ENCODE assay signal across 18 cellular contexts in the genomic region with DNA sequence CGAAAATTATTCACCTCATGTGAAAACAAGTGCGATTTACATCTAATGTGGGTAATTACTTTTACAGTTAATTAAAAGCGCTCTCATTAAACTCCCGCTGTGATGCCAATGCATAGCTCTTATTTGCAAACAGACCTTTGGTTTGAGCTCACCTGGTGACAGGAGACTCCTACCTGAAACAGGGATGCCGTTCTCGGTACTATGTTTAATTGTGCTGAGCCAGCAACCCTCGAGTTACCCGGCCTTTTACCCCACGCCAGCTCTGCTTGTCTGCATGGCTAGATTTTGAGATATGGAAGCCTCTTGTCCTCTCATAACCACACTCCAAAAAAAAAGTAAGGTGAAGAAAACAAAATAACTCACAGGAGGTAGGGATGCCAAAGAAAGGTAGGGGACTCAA.
DNase-seq lines count a peak whose midpoint lies in the region; ATAC-seq and TF ChIP-seq lines count a peak whose summit lies in the region.
"Had no signal": no experiment of that assay in that cellular context is flagged by ENCODE, and none has a peak within 500 bp of the region (broad histone marks: within the 10 kb centered on the region; RNA-seq: fewer than 3 reads in every experiment).

No MANE protein-coding gene starts in this region.

- H3K9ac ChIP-seq in IMR-90 (ENCODE audit: low read depth, low read length) (no peak overlapping the region), mesenchymal stem cell (ENCODE audit: low read length) (no peak overlapping the region)
- H3K9ac ChIP-seq: BLaER1 treated with 17β-estradiol and CSF1 and Interleukin-3, amounts not matched to agents 10 nM and 100 nM had no signal

- intact Hi-C loops in IMR-90 (cut with micrococcal nuclease): loop anchor here (2.0 to 10.0 kb wide), 2 partner anchors 1405 to 1547 kb away; a partner anchor contains a TSS

- H3K9me3 Mint-ChIP-seq in GM23338: no peaks in the 10 kb centered on the region
- H3K9me3 Mint-ChIP-seq: CD4-positive, alpha-beta memory T cell; T-cell had no signal

- no peak for TF ChIP-seq POLR2A in IMR-90 (IDR thresholded peaks at IDR 0.05; ENCODE audit: low read depth, low read length)

- no peak overlapping the region for H3K23ac ChIP-seq in IMR-90 (ENCODE audit: low read depth, low read length)
- no peak overlapping the region for H3K23ac ChIP-seq in mesenchymal stem cell (ENCODE audit: low read length in 2 of 2)

- H3K27ac ChIP-seq in GM23338 (ENCODE audit: low read depth) (no peak overlapping the region), IMR-90 (ENCODE audit: insufficient read depth, low read length) (no peak overlapping the region), hepatocyte (no peak overlapping the region), mesenchymal stem cell (ENCODE audit: low read length, poor library complexity, severe bottlenecking) (no peak overlapping the region)
- H3K27ac ChIP-seq: BLaER1 treated with 17β-estradiol and CSF1 and Interleukin-3, amounts not matched to agents 10 nM and 100 nM; SJCRH30 had no signal

- H2BK5ac ChIP-seq in IMR-90 (ENCODE audit: low read depth, low read length, poor library complexity, severe bottlenecking) (no peak overlapping the region), mesenchymal stem cell (ENCODE audit: low read depth, low read length, poor library complexity, severe bottlenecking) (no peak overlapping the region)

- DNase-seq in GM23338 (ENCODE audit: low spot score) (peak; percentile 12), IMR-90 (no peak), hepatocyte (ENCODE audit: low spot score) (peak; percentile 7), mesenchymal stem cell (no peak), glomerular visceral epithelial cell (ENCODE audit: extremely low spot score) (no peak), Ammon's horn (ENCODE audit: low spot score) (no peak), NCI-H128 (lab: John Stamatoyannopoulos, UW; ENCODE audit: unreplicated experiment) (no peak)
- no peak for DNase-seq in activated CD4-positive, alpha-beta T cell treated with anti-CD3 and anti-CD28 coated beads, Interleukin-2, amount 50 U/mL, for 4 hours
- DNase-seq: Caco-2, DMS 273 treated with DMSO at 0.1 percent for 48 hours, DND-41, NCI-H187, NCI-H526 treated with DMSO at 0.1 percent for 48 hours, SJCRH30, T-cell had no signal

- H3K79me1 ChIP-seq in IMR-90 (ENCODE audit: low read depth in 1 of 2, low read length in 2 of 2): no peaks in the 10 kb centered on the region
- no peaks in the 10 kb centered on the region for H3K79me1 ChIP-seq in mesenchymal stem cell (replicated peaks; ENCODE audit: low read length, poor library complexity, severe bottlenecking)

- H4K5ac ChIP-seq in IMR-90 (ENCODE audit: low read depth, low read length): no peak overlapping the region

- no peaks in the 10 kb centered on the region for H4K20me1 ChIP-seq in GM23338 (replicated peaks; ENCODE audit: insufficient read depth)
- H4K20me1 ChIP-seq in IMR-90 (ENCODE audit: insufficient read depth, low read length): no peaks in the 10 kb centered on the region
- H4K20me1 ChIP-seq in hepatocyte (ENCODE audit: insufficient read depth, poor library complexity, severe bottlenecking): no peaks in the 10 kb centered on the region
- H4K20me1 ChIP-seq: BLaER1 treated with 17β-estradiol and CSF1 and Interleukin-3, amounts not matched to agents 10 nM and 100 nM had no signal

- H2BK15ac ChIP-seq in IMR-90 (ENCODE audit: low read depth, low read length): no peak overlapping the region
- no peak overlapping the region for H2BK15ac ChIP-seq in mesenchymal stem cell (ENCODE audit: low read depth, poor library complexity, severe bottlenecking)

- CTCF ChIA-PET in IMR-90 (lab: Yijun Ruan, JAX): no interaction called here

- H3K79me2 ChIP-seq in GM23338 (replicated peaks; ENCODE audit: insufficient read depth) (no peaks in the 10 kb centered on the region), hepatocyte (no peaks in the 10 kb centered on the region)

- H2BK12ac ChIP-seq in mesenchymal stem cell (ENCODE audit: low read length in 2 of 2): no peak overlapping the region

- H3K9me3 ChIP-seq in IMR-90 (ENCODE audit: control insufficient read depth, insufficient read depth, low read length): no peaks in the 10 kb centered on the region
- H3K9me3 ChIP-seq in hepatocyte (ENCODE audit: low read depth): no peaks in the 10 kb centered on the region
- H3K9me3 ChIP-seq in mesenchymal stem cell (ENCODE audit: control insufficient read depth, low read length): no peaks in the 10 kb centered on the region
- H3K9me3 ChIP-seq: BLaER1 treated with 17β-estradiol and CSF1 and Interleukin-3, amounts not matched to agents 10 nM and 100 nM; Caco-2; SJCRH30 had no signal

- BruUV-seq in IMR-90 (replicated peaks; lab: Mats Ljungman, UMichigan): no TSS peak

- H3K36me3 Mint-ChIP-seq in GM23338 (ENCODE audit: low read depth): no peaks in the 10 kb centered on the region
- H3K36me3 Mint-ChIP-seq: CD4-positive, alpha-beta memory T cell; T-cell had no signal

- H3K4me1 ChIP-seq in GM23338 (ENCODE audit: insufficient read depth) (peaks cover 9% of the 10 kb centered on the region), IMR-90 (ENCODE audit: control insufficient read depth, insufficient read depth, low read length) (no peaks in the 10 kb centered on the region), hepatocyte (ENCODE audit: insufficient read depth) (no peaks in the 10 kb centered on the region), mesenchymal stem cell (ENCODE audit: control insufficient read depth, insufficient read depth, low read depth, low read length) (no peaks in the 10 kb centered on the region)
- H3K4me1 ChIP-seq: BLaER1 treated with 17β-estradiol and CSF1 and Interleukin-3, amounts not matched to agents 10 nM and 100 nM; Caco-2; SJCRH30 had no signal

- dilution Hi-C loops in IMR-90 (cut with HindIII; ENCODE audit: low sequenced_read_pairs, unreplicated experiment): no loop called here

- H3K27ac Mint-ChIP-seq in GM23338: no peak overlapping the region
- H3K27ac Mint-ChIP-seq: CD4-positive, alpha-beta memory T cell; T-cell had no signal

- no peaks in the 10 kb centered on the region for H3K36me3 ChIP-seq in GM23338 (ENCODE audit: insufficient read depth)
- H3K36me3 ChIP-seq in IMR-90 (ENCODE audit: control insufficient read depth, insufficient read depth, low read length): no peaks in the 10 kb centered on the region
- H3K36me3 ChIP-seq in hepatocyte (replicated peaks; ENCODE audit: insufficient read depth, low read depth): no peaks in the 10 kb centered on the region
- H3K36me3 ChIP-seq in mesenchymal stem cell (ENCODE audit: control insufficient read depth in 1 of 2, insufficient read depth in 2 of 2, low read depth in 1 of 2, low read length in 2 of 2): no peaks in the 10 kb centered on the region
- H3K36me3 ChIP-seq: BLaER1 treated with 17β-estradiol and CSF1 and Interleukin-3, amounts not matched to agents 10 nM and 100 nM; SJCRH30 had no signal

- TF ChIP-seq RAD21 in IMR-90 (IDR thresholded peaks at IDR 0.05; ENCODE audit: low read length): no peak

- H3K14ac ChIP-seq in IMR-90 (replicated peaks; ENCODE audit: low read depth, low read length) (no peak overlapping the region), mesenchymal stem cell (ENCODE audit: low read length in 2 of 2) (no peak overlapping the region)

- TF ChIP-seq CTCF in GM23338 (conservative IDR thresholded peaks at IDR 0.05; ENCODE audit: low read depth in 2 of 2) (no peak), IMR-90 (conservative IDR thresholded peaks at IDR 0.05; ENCODE audit: low read depth, low read length) (no peak), hepatocyte (IDR thresholded peaks at IDR 0.05; ENCODE audit: poor library complexity) (no peak)

- H3K27me3 Mint-ChIP-seq in GM23338 (ENCODE audit: insufficient read depth, low read depth, poor library complexity): peaks cover 3% of the 10 kb centered on the region

- peak overlapping the region; percentile 64 for H3K4me3 Mint-ChIP-seq in GM23338
- H3K4me3 Mint-ChIP-seq: T-cell had no signal

- in situ Hi-C loops in IMR-90 (cut with MboI; ENCODE audit: low sequenced_read_pairs): loop anchor here (10.0 kb wide), 1 partner anchor 1407 kb away; no protein-coding TSS in a partner anchor

- no peak overlapping the region for H3K18ac ChIP-seq in IMR-90 (ENCODE audit: low read depth, low read length)
- no peak overlapping the region for H3K18ac ChIP-seq in mesenchymal stem cell (ENCODE audit: low read depth in 1 of 2, low read length in 2 of 2)

- no peak overlapping the region for H2BK20ac ChIP-seq in IMR-90 (ENCODE audit: low read depth, low read length)

- H2AFZ ChIP-seq in GM23338: no peak overlapping the region
- H2AFZ ChIP-seq in IMR-90 (replicated peaks; ENCODE audit: low read length, poor library complexity): no peak overlapping the region
- no peak overlapping the region for H2AFZ ChIP-seq in hepatocyte
- H2AFZ ChIP-seq in mesenchymal stem cell (ENCODE audit: low read depth, low read length): no peak overlapping the region

- H3K4me2 ChIP-seq in GM23338: peak overlapping the region; percentile 29
- H3K4me2 ChIP-seq in IMR-90 (ENCODE audit: low read depth, low read length): no peak overlapping the region
- H3K4me2 ChIP-seq in hepatocyte: peak overlapping the region; percentile 53
- H3K4me2 ChIP-seq in mesenchymal stem cell (ENCODE audit: low read length, poor library complexity, severe bottlenecking): peak overlapping the region; percentile 5
- H3K4me2 ChIP-seq: BLaER1 treated with 17β-estradiol and CSF1 and Interleukin-3, amounts not matched to agents 10 nM and 100 nM had no signal

- H3F3A ChIP-seq in GM23338 (replicated peaks; ENCODE audit: low read depth): no peaks in the 10 kb centered on the region

- WGBS in IMR-90 (ENCODE audit: extremely low coverage in 2 of 2, insufficient read length in 1 of 2), 2 experiments: 0% methylated on average over 1 of the region's 9 CpGs; no CpG with 5 or more reads in 1 of the 2 experiments
- WGBS in hepatocyte (ENCODE audit: low lambda C conversion rate, missing lambda C conversion rate): 11% methylated on average over 9 of the region's 9 CpGs
- 15% methylated on average over 4 of the region's 9 CpGs for WGBS in mesenchymal stem cell

- H3K27me3 ChIP-seq in GM23338 (ENCODE audit: insufficient read depth): no peaks in the 10 kb centered on the region
- no peaks in the 10 kb centered on the region for H3K27me3 ChIP-seq in IMR-90 (ENCODE audit: control insufficient read depth, insufficient read depth, low read length)
- peaks cover 22% of the 10 kb centered on the region for H3K27me3 ChIP-seq in hepatocyte
- peaks cover 0 to 7% of the 10 kb centered on the region in 2 experiments for H3K27me3 ChIP-seq in mesenchymal stem cell (ENCODE audit: control insufficient read depth in 1 of 2, insufficient read depth in 1 of 2, low read length in 2 of 2)
- H3K27me3 ChIP-seq: SJCRH30 had no signal

- H3K9me2 ChIP-seq in GM23338 (ENCODE audit: insufficient read depth): no peaks in the 10 kb centered on the region
- no peaks in the 10 kb centered on the region for H3K9me2 ChIP-seq in hepatocyte (replicated peaks; ENCODE audit: insufficient read depth)

- H2AK9ac ChIP-seq in IMR-90 (replicated peaks; ENCODE audit: low read depth, low read length, poor library complexity): no peak overlapping the region

- H4K8ac ChIP-seq in IMR-90 (ENCODE audit: low read depth in 2 of 2, low read length in 2 of 2): no peak overlapping the region
- H4K8ac ChIP-seq in mesenchymal stem cell (ENCODE audit: low read length): no peak overlapping the region

- H3K4me3 ChIP-seq in GM23338 (peak overlapping the region; percentile 38; the same call in 1 of the 2 replicates), IMR-90 (ENCODE audit: insufficient read depth, low read depth, low read length) (no peak overlapping the region), hepatocyte (no peak overlapping the region), mesenchymal stem cell (ENCODE audit: insufficient read depth in 1 of 2, low read depth in 1 of 2, low read length in 2 of 2) (no peak overlapping the region)
- H3K4me3 ChIP-seq: BLaER1 treated with 17β-estradiol and CSF1 and Interleukin-3, amounts not matched to agents 10 nM and 100 nM; SJCRH30 had no signal

- H3K4me1 Mint-ChIP-seq in GM23338: peaks cover 26% of the 10 kb centered on the region

- H3K56ac ChIP-seq in IMR-90 (ENCODE audit: extremely low read depth, insufficient read depth, low read length): no peak overlapping the region

- POLR2A ChIA-PET in IMR-90 (lab: Charles Lee; ENCODE audit: unreplicated experiment): no interaction called here

- H3K4ac ChIP-seq in IMR-90 (ENCODE audit: low read depth, low read length) (no peak overlapping the region), mesenchymal stem cell (ENCODE audit: low read depth in 1 of 2, low read length in 2 of 2) (no peak overlapping the region)

- H2AK5ac ChIP-seq in IMR-90 (ENCODE audit: low read depth, low read length) (no peak overlapping the region), mesenchymal stem cell (ENCODE audit: low read length, severe bottlenecking) (no peak overlapping the region)

- H4K91ac ChIP-seq in IMR-90 (ENCODE audit: insufficient read depth, low read depth, low read length) (no peak overlapping the region), mesenchymal stem cell (ENCODE audit: low read length) (no peak overlapping the region)

- H3K9me1 ChIP-seq in IMR-90 (ENCODE audit: insufficient read depth, low read length): no peaks in the 10 kb centered on the region

- H2BK120ac ChIP-seq in IMR-90 (ENCODE audit: low read depth, low read length) (no peak overlapping the region), mesenchymal stem cell (ENCODE audit: low read depth, low read length) (no peak overlapping the region)

- ATAC-seq in GM23338 (peak; percentile 74), IMR-90 (ENCODE audit: low read depth) (no peak)
- ATAC-seq: Panc1, T-cell had no signal

Comparison
In these comparisons a context has a peak if more than half of its experiments do, and no peak if none do; other contexts are left out.
1. DNase-seq: peak in GM23338 (single experiment) and hepatocyte (single experiment); none in IMR-90 (single experiment), mesenchymal stem cell (single experiment), glomerular visceral epithelial cell (single experiment), Ammon's horn (single experiment), activated CD4-positive, alpha-beta T cell treated with anti-CD3 and anti-CD28 coated beads, Interleukin-2, amount 50 U/mL, for 4 hours (0 of 2) and NCI-H128 (single experiment).